Comparison of ENCODE assay signal across 19 cellular contexts in the genomic region with DNA sequence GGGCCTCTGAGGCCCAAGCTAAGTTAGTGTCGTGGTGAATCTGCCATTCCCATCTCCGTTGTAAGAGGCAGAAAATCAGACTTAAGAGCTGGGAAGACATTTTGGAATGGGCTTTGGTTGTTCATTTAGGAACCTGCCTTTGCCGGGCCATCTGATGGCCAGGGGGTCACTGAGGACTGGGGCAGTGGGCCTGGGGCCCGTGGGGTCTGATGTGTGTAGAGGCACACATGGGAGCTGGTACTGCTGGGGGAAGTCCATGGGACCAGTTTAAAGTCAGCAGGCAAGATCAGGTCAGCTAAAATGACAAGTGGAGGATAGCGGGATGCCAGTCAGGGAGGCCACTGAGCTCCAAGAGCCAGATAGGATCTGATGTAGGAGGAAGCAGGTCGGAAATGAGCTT. TPM values are rescaled to one million over a fixed set of nuclear protein-coding genes. Genes with fewer than 3 reads are reported as not detected.
DNase-seq lines count a peak whose midpoint lies in the region; ATAC-seq, FAIRE-seq and TF ChIP-seq lines count a peak whose summit lies in the region.
"Had no signal": no experiment of that assay in that cellular context is flagged by ENCODE, and none has a peak within 500 bp of the region (broad histone marks: within the 10 kb centered on the region; RNA-seq: fewer than 3 reads in every experiment).

No MANE protein-coding gene starts in this region.

- H3K27me3 Mint-ChIP-seq in nephron progenitor cell (ENCODE audit: low read depth, poor library complexity): peaks cover 9% of the 10 kb centered on the region
- no peaks in the 10 kb centered on the region for H3K27me3 Mint-ChIP-seq in activated CD8-positive, alpha-beta T cell treated with anti-CD3 and anti-CD28 coated beads, Interleukin-2, amount 10 ng/mL, durations not matched to agents 7 days and 5 days (ENCODE audit: low read depth)

- H2AK5ac ChIP-seq in H1 (ENCODE audit: low read depth, low read length): no peak overlapping the region; the same call in 1 of the 2 replicates

- no peaks in the 10 kb centered on the region for H3K23me2 ChIP-seq in H1 (ENCODE audit: low read depth, low read length)

- no peak overlapping the region for H3K56ac ChIP-seq in H1 (replicated peaks; ENCODE audit: insufficient read length, low read depth, low read length)

- no peak for ATAC-seq in activated CD8-positive, alpha-beta T cell treated with anti-CD3 and anti-CD28 coated beads, Interleukin-2, amount 10 ng/mL, durations not matched to agents 7 days and 5 days
- ATAC-seq: GM23338 had no signal

- no peaks in the 10 kb centered on the region for H3K79me2 ChIP-seq in H1 (ENCODE audit: control insufficient read depth in 1 of 2, insufficient read depth in 2 of 2, low read length in 2 of 2)

- CTCF ChIA-PET in H1 (lab: Charles Lee; ENCODE audit: partially characterized antibody): interaction anchor here (0.5 to 1.4 kb wide), 6 partner anchors 10 to 207 kb away, joined by 3 to 5 read pairs (median 4); no protein-coding TSS in a partner anchor
- CTCF ChIA-PET in activated CD8-positive, alpha-beta T cell treated with anti-CD3 and anti-CD28 coated beads, Interleukin-2, amount 10 ng/mL, durations not matched to agents 7 days and 5 days (lab: Charles Lee): no interaction called here

- no peak overlapping the region for H2BK15ac ChIP-seq in H1 (ENCODE audit: low read length)

- H3K36me3 ChIP-seq in left ventricle myocardium inferior (no peaks in the 10 kb centered on the region), H1 (ENCODE audit: control insufficient read depth in 2 of 4, insufficient read depth in 4 of 4, low read length in 3 of 4) (no peaks in the 10 kb centered on the region), skeletal muscle tissue (ENCODE audit: control insufficient read depth in 3 of 3, insufficient read depth in 3 of 3, low read length in 3 of 3) (peaks cover 0 to 1% (median 0%) of the 10 kb centered on the region in 3 donors), brain microvascular endothelial cell (replicated peaks) (no peaks in the 10 kb centered on the region)
- H3K36me3 ChIP-seq: HAP-1 had no signal

- H4K91ac ChIP-seq in H1 (replicated peaks; ENCODE audit: insufficient read length, low read length): no peak overlapping the region

- TF ChIP-seq CTCF in left ventricle myocardium inferior (IDR thresholded peaks at IDR 0.05; ENCODE audit: borderline replicate concordance): no peak
- no peak for TF ChIP-seq CTCF in H1 (IDR thresholded peaks at IDR 0.05; ENCODE audit: control extremely low read depth in 1 of 3, insufficient read depth in 1 of 3, low read depth in 1 of 3, low read length in 3 of 3)
- no peak for TF ChIP-seq CTCF in nephron progenitor cell (IDR thresholded peaks at IDR 0.05)
- TF ChIP-seq CTCF in brain microvascular endothelial cell (IDR thresholded peaks at IDR 0.05; ENCODE audit: low read depth, low read length, missing control alignments): no peak

- no peak overlapping the region for H2BK12ac ChIP-seq in H1 (ENCODE audit: low read depth, low read length)

- peak overlapping the region; percentile 71 for H3K27ac ChIP-seq in left ventricle myocardium inferior (replicated peaks)
- no peak overlapping the region for H3K27ac ChIP-seq in H1 (ENCODE audit: low read depth, low read length)
- peak overlapping the region; percentile 17 for H3K27ac ChIP-seq in skeletal muscle tissue (ENCODE audit: low read depth, low read length)
- no peak overlapping the region for H3K27ac ChIP-seq in brain microvascular endothelial cell

- in situ Hi-C loops in brain microvascular endothelial cell (cut with HindIII; ENCODE audit: low pct_ligation_motif_present, low sequenced_read_pairs): no loop called here

- no peak overlapping the region for H2BK5ac ChIP-seq in H1 (ENCODE audit: low read depth, low read length)

- TF ChIP-seq RAD21 in H1 (IDR thresholded peaks at IDR 0.05 in 1 of 2, conservative IDR thresholded peaks at IDR 0.05 in 1 of 2; ENCODE audit: low read depth in 2 of 2, low read length in 2 of 2): no peak

- FAIRE-seq in H1 (lab: Jason Lieb, UNC): no peak
- FAIRE-seq: G401.6, GM12892, H54 had no signal

- no peak overlapping the region for H3K14ac ChIP-seq in H1 (ENCODE audit: insufficient read length)

- H3K9ac ChIP-seq in H1 (replicated peaks in 1 of 4; ENCODE audit: extremely low read depth in 1 of 4, low read depth in 3 of 4, low read length in 3 of 4): no peak overlapping the region
- H3K9ac ChIP-seq in skeletal muscle tissue (ENCODE audit: low read depth in 1 of 3, low read length in 3 of 3): no peak overlapping the region

- WGBS in H1 (ENCODE audit: extremely low coverage in 1 of 2, insufficient coverage in 1 of 2, insufficient read length in 1 of 2, insufficient replicate concordance in 2 of 2, low coverage in 1 of 2, low lambda C conversion rate in 2 of 2, missing lambda C conversion rate in 1 of 2), 2 experiments: 64% methylated on average over 6 of the region's 6 CpGs; no CpG with 5 or more reads in 1 of the 2 experiments

- no peak for TF ChIP-seq POLR2A in H1 (IDR thresholded peaks at IDR 0.05; ENCODE audit: control extremely low read depth in 1 of 2, low read depth in 2 of 2, low read length in 2 of 2)

- H3K9me3 Mint-ChIP-seq in nephron progenitor cell: peaks cover 4% of the 10 kb centered on the region
- H3K9me3 Mint-ChIP-seq in activated CD8-positive, alpha-beta T cell treated with anti-CD3 and anti-CD28 coated beads, Interleukin-2, amount 10 ng/mL, durations not matched to agents 7 days and 5 days (ENCODE audit: insufficient read depth): no peaks in the 10 kb centered on the region
- H3K9me3 Mint-ChIP-seq: CD4-positive, alpha-beta memory T cell; GM23338 had no signal

- H3K27me3 ChIP-seq in left ventricle myocardium inferior (ENCODE audit: low read depth) (no peaks in the 10 kb centered on the region), H1 (replicated peaks in 1 of 4; ENCODE audit: control insufficient read depth in 3 of 4, extremely low read depth in 1 of 4, insufficient read depth in 3 of 4, low read length in 3 of 4) (no peaks in the 10 kb centered on the region), skeletal muscle tissue (ENCODE audit: control insufficient read depth in 3 of 3, insufficient read depth in 3 of 3, low read length in 3 of 3) (no peaks in the 10 kb centered on the region), brain microvascular endothelial cell (replicated peaks) (no peaks in the 10 kb centered on the region)

- H3K27ac Mint-ChIP-seq in nephron progenitor cell: peak overlapping the region; percentile 10
- H3K27ac Mint-ChIP-seq in activated CD8-positive, alpha-beta T cell treated with anti-CD3 and anti-CD28 coated beads, Interleukin-2, amount 10 ng/mL, durations not matched to agents 7 days and 5 days: no peak overlapping the region
- H3K27ac Mint-ChIP-seq: GM23338, HFFc6 had no signal

- H2BK120ac ChIP-seq in H1 (replicated peaks; ENCODE audit: low read depth, low read length): no peak overlapping the region

- no peak overlapping the region for H3K4me3 Mint-ChIP-seq in nephron progenitor cell
- H3K4me3 Mint-ChIP-seq in activated CD8-positive, alpha-beta T cell treated with anti-CD3 and anti-CD28 coated beads, Interleukin-2, amount 10 ng/mL, durations not matched to agents 7 days and 5 days: no peak overlapping the region
- H3K4me3 Mint-ChIP-seq: CD4-positive, alpha-beta memory T cell; GM23338; HFFc6 had no signal

- no peak overlapping the region for H3K18ac ChIP-seq in H1 (ENCODE audit: extremely low read depth, low read length)

- POLR2A ChIA-PET in H1 (lab: Charles Lee; ENCODE audit: partially characterized antibody): interaction anchor here (1.1 kb wide), 1 partner anchor 11 kb away, joined by 3 read pairs; no protein-coding TSS in a partner anchor
- POLR2A ChIA-PET in activated CD8-positive, alpha-beta T cell treated with anti-CD3 and anti-CD28 coated beads, Interleukin-2, amount 10 ng/mL, durations not matched to agents 7 days and 5 days (lab: Charles Lee): no interaction called here

- no peak overlapping the region for H4K5ac ChIP-seq in H1 (ENCODE audit: insufficient read length, low read depth, low read length)

- peak overlapping the region; percentile 16; the same call in 1 of the 2 replicates for H4K8ac ChIP-seq in H1 (ENCODE audit: extremely low read depth, insufficient read depth, low read length)

- H2AFZ ChIP-seq in H1 (ENCODE audit: low read length): no peak overlapping the region
- H2AFZ ChIP-seq: GM23338 had no signal

- H3K9me3 ChIP-seq in left ventricle myocardium inferior (replicated peaks) (no peaks in the 10 kb centered on the region), H1 (ENCODE audit: insufficient read depth in 2 of 2, low read depth in 1 of 2, low read length in 1 of 2) (no peaks in the 10 kb centered on the region), skeletal muscle tissue (ENCODE audit: control insufficient read depth in 3 of 3, low read length in 3 of 3) (no peaks in the 10 kb centered on the region)
- H3K9me3 ChIP-seq: Caco-2, HAP-1 had no signal

- no peak overlapping the region for H3K4ac ChIP-seq in H1 (replicated peaks; ENCODE audit: insufficient read length, low read depth, low read length)

- no peaks in the 10 kb centered on the region for H3K79me1 ChIP-seq in H1 (ENCODE audit: low read depth, low read length)

- H3K4me1 ChIP-seq in left ventricle myocardium inferior (no peaks in the 10 kb centered on the region), H1 (replicated peaks in 1 of 4; ENCODE audit: control insufficient read depth in 3 of 4, insufficient read depth in 4 of 4, low read length in 3 of 4) (peaks cover 0 to 2% (median 0%) of the 10 kb centered on the region in 4 experiments; a peak in 2 of 7 replicates), skeletal muscle tissue (ENCODE audit: control insufficient read depth in 3 of 3, insufficient read depth in 3 of 3, low read length in 3 of 3) (peaks cover 4 to 9% (median 6%) of the 10 kb centered on the region in 3 donors)
- H3K4me1 ChIP-seq: Caco-2, HAP-1 had no signal

- intact Hi-C loops in left ventricle myocardium inferior (cut with micrococcal nuclease): no loop called here
- intact Hi-C loops in cardiac septum (cut with DNase I): no loop called here

- H3K23ac ChIP-seq in H1 (ENCODE audit: insufficient read length): no peak overlapping the region

- peaks cover 17% of the 10 kb centered on the region for H3K4me1 Mint-ChIP-seq in nephron progenitor cell
- no peaks in the 10 kb centered on the region for H3K4me1 Mint-ChIP-seq in activated CD8-positive, alpha-beta T cell treated with anti-CD3 and anti-CD28 coated beads, Interleukin-2, amount 10 ng/mL, durations not matched to agents 7 days and 5 days (ENCODE audit: low read depth)

- H3K4me3 ChIP-seq in left ventricle myocardium inferior (no peak overlapping the region), H1 (ENCODE audit: extremely low read depth in 1 of 4, insufficient read depth in 2 of 4, low read depth in 3 of 4, low read length in 4 of 4) (no peak overlapping the region), skeletal muscle tissue (ENCODE audit: low read length in 3 of 3) (no peak overlapping the region), brain microvascular endothelial cell (ENCODE audit: low read depth, low read length) (no peak overlapping the region)
- H3K4me3 ChIP-seq: GM23338, HAP-1 had no signal

- H3K36me3 Mint-ChIP-seq in nephron progenitor cell (ENCODE audit: low read depth): no peaks in the 10 kb centered on the region
- H3K36me3 Mint-ChIP-seq in activated CD8-positive, alpha-beta T cell treated with anti-CD3 and anti-CD28 coated beads, Interleukin-2, amount 10 ng/mL, durations not matched to agents 7 days and 5 days (ENCODE audit: low read depth): no peaks in the 10 kb centered on the region
- H3K36me3 Mint-ChIP-seq: CD4-positive, alpha-beta memory T cell had no signal

- no peak for TF ChIP-seq EP300 in H1 (IDR thresholded peaks at IDR 0.05; ENCODE audit: borderline replicate concordance in 1 of 2, low read depth in 2 of 2, low read length in 2 of 2)

- no peak overlapping the region for H3K4me2 ChIP-seq in H1 (ENCODE audit: insufficient read depth in 1 of 2, low read depth in 2 of 2, low read length in 2 of 2)
- H3K4me2 ChIP-seq: GM23338 had no signal

- H2BK20ac ChIP-seq in H1 (ENCODE audit: low read length): no peak overlapping the region

- H4K20me1 ChIP-seq in H1 (replicated peaks in 1 of 2; ENCODE audit: control insufficient read depth in 1 of 2, insufficient read depth in 2 of 2, low read length in 2 of 2): no peaks in the 10 kb centered on the region

- no peak for DNase-seq in left ventricle myocardium inferior
- DNase-seq in cardiac septum (ENCODE audit: low spot score): no peak
- DNase-seq in H1 (ENCODE audit: low read depth in 1 of 2, low spot score in 2 of 2): no peak
- DNase-seq in nephron progenitor cell: no peak
- DNase-seq in brain microvascular endothelial cell: no peak
- DNase-seq in activated CD8-positive, alpha-beta T cell treated with anti-CD3 and anti-CD28 coated beads, Interleukin-2, amount 10 ng/mL, durations not matched to agents 7 days and 5 days: no peak
- DNase-seq in nucleus accumbens (lab: John Stamatoyannopoulos, UW): no peak
- DNase-seq: C1 segment of cervical spinal cord; CD4-positive, alpha-beta memory T cell; DMS153; DND-41; HFFc6 had no signal

RNA-seq across cellular contexts. Expression of a gene that starts 38.3 kb away (rescaled TPM):
- total RNA-seq in left ventricle myocardium inferior: 16.9 TPM
- 16.5 TPM for total RNA-seq in cardiac septum
- total RNA-seq in H1 (2021; fragmentation: NEBNext Ultra II Directional; extraction: Animal tissue kit (Norgen Biotek cat#: 25700)): 39.8 and 41.8 TPM in 2 replicates
- 19.9 and 49.3 TPM in 2 replicates for polyA plus RNA-seq in H1 (2011; rRNA removed)
- 22.2 TPM for polyA plus RNA-seq in H1 (2011; cell fraction: cytosol; rRNA removed)
- 36.3 TPM for polyA plus RNA-seq in H1 (2011; cell fraction: nucleus; rRNA removed)
- 29.1 to 45.4 TPM (median 42.0 TPM) in 4 replicates for polyA plus RNA-seq in H1 (2012, experiment 1 of 2)
- 30.6 TPM for polyA plus RNA-seq in H1 (2012, experiment 2 of 2)
- 21.1 TPM for polyA plus RNA-seq in H1 (2013, experiment 1 of 2)
- polyA plus RNA-seq in H1 (2013, experiment 2 of 2): 23.0 TPM
- polyA minus RNA-seq in H1 (2011; rRNA and poly(A)+ RNA removed): 10.0 and 13.8 TPM in 2 replicates
- polyA minus RNA-seq in H1 (2011; cell fraction: cytosol; rRNA and poly(A)+ RNA removed): 25.5 TPM
- polyA minus RNA-seq in H1 (2011; cell fraction: nucleus; rRNA and poly(A)+ RNA removed): 27.8 TPM
- 5.7 TPM for total RNA-seq in skeletal muscle tissue
- not detected for total RNA-seq in activated CD8-positive, alpha-beta T cell treated with anti-CD3 and anti-CD28 coated beads, Interleukin-2, amount 10 ng/mL, durations not matched to agents 7 days and 5 days
- total RNA-seq: CD4-positive, alpha-beta memory T cell had no signal
- polyA plus RNA-seq: CD4-positive, alpha-beta memory T cell had no signal

Comparison
In these comparisons a context has a peak if more than half of its experiments do, and no peak if none do; other contexts are left out.
1. H3K27ac ChIP-seq: peak in left ventricle myocardium inferior (single experiment) and skeletal muscle tissue (single experiment); none in H1 (single experiment) and brain microvascular endothelial cell (single experiment).